16 cellular contexts compared by ENCODE assay signal in the genomic region with DNA sequence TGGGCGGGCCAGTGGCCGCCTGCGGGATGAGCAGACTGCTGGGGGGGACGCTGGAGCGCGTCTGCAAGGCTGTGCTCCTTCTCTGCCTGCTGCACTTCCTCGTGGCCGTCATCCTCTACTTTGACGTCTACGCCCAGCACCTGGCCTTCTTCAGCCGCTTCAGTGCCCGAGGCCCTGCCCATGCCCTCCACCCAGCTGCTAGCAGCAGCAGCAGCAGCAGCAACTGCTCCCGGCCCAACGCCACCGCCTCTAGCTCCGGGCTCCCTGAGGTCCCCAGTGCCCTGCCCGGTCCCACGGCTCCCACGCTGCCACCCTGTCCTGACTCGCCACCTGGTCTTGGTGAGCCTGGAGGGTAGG. TPM values are rescaled to one million over a fixed set of nuclear protein-coding genes. Genes with fewer than 3 reads are reported as not detected.
DNase-seq lines count a peak whose midpoint lies in the region; ATAC-seq, FAIRE-seq and TF ChIP-seq lines count a peak whose summit lies in the region.
"Had no signal": no experiment of that assay in that cellular context is flagged by ENCODE, and none has a peak within 500 bp of the region (broad histone marks: within the 10 kb centered on the region; RNA-seq: fewer than 3 reads in every experiment).

No MANE protein-coding gene starts in this region.

- H3K9me2 ChIP-seq in GM23248 (ENCODE audit: insufficient read depth): no peaks in the 10 kb centered on the region

- no peak overlapping the region for H3K4me3 Mint-ChIP-seq in CD14-positive monocyte

- POLR2A ChIA-PET in AG04449 (lab: Yijun Ruan, JAX): no interaction called here
- POLR2A ChIA-PET in GM12878 (lab: Charles Lee): no interaction called here

- SMC1A ChIA-PET in GM12878 (lab: Charles Lee; ENCODE audit: uncharacterized antibody, unreplicated experiment): no interaction called here

- peaks cover 13% of the 10 kb centered on the region; the same call in 1 of the 2 replicates for H3K36me3 ChIP-seq in GM23248 (ENCODE audit: low read depth)
- H3K36me3 ChIP-seq in GM12878 (ENCODE audit: control insufficient read depth in 2 of 2, insufficient read depth in 2 of 2, low read length in 1 of 2): peaks cover 4 to 7% of the 10 kb centered on the region in 2 experiments
- peaks cover 20 to 22% of the 10 kb centered on the region in 2 donors for H3K36me3 ChIP-seq in mucosa of rectum (ENCODE audit: control insufficient read depth in 2 of 2, insufficient read depth in 2 of 2, low read length in 2 of 2)

- in situ Hi-C loops in GM23248 (cut with MboI): no loop called here
- in situ Hi-C loops in GM12878 (cut with MboI): no loop called here

- no peak for TF ChIP-seq POLR2A in GM12878 (IDR thresholded peaks at IDR 0.05; ENCODE audit: low read depth, low read length)

- H4K20me1 ChIP-seq in GM23248 (ENCODE audit: insufficient read depth) (no peaks in the 10 kb centered on the region), GM12878 (ENCODE audit: control insufficient read depth, insufficient read depth) (no peaks in the 10 kb centered on the region)

- H2AFZ ChIP-seq in GM23248 (no peak overlapping the region), GM12878 (ENCODE audit: control insufficient read depth, low read depth, low read length) (no peak overlapping the region)

- H3K36me3 Mint-ChIP-seq in CD14-positive monocyte: peaks cover 27 to 31% of the 10 kb centered on the region in 2 donors

- 93 to 94% methylated on average over 20 of the region's 20 CpGs for WGBS in GM23248 (ENCODE audit: low coverage in 1 of 2, low lambda C conversion rate in 2 of 2, missing lambda C conversion rate in 2 of 2), 2 experiments
- 87% methylated on average over 17 of the region's 20 CpGs for WGBS in GM12878 (ENCODE audit: insufficient coverage, insufficient replicate concordance, low lambda C conversion rate, missing lambda C conversion rate)

- RAD21 ChIA-PET in GM12878 (lab: Charles Lee; ENCODE audit: unreplicated experiment): no interaction called here

- DNase-seq in AG04449 (ENCODE audit: low read depth, low spot score): no peak
- no peak for DNase-seq in GM23248
- no peak for DNase-seq in GM12878 (ENCODE audit: low read depth, low spot score)
- no peak for DNase-seq in CD14-positive monocyte (ENCODE audit: low spot score)
- no peak for DNase-seq in activated naive CD4-positive, alpha-beta T cell treated with Interleukin-2 at 50 U/mL for 16 hours
- DNase-seq in AG20443 (ENCODE audit: low spot score): no peak
- DNase-seq: activated CD4-positive, alpha-beta T cell treated with anti-CD3 and anti-CD28 coated beads for 36 hours; effector CD8-positive, alpha-beta T cell; GDM1; islet precursor cell; MV-4-11; stimulated activated CD4-positive, alpha-beta T cell treated with anti-CD3 and anti-CD28 coated beads, Interleukin-4, amount 100 ng/mL, for 1 hour had no signal

- H3K27ac ChIP-seq in GM23248: no peak overlapping the region
- no peak overlapping the region for H3K27ac ChIP-seq in GM12878 (ENCODE audit: control insufficient read depth, insufficient read depth)
- peak overlapping the region; percentile 57 to 60 for H3K27ac ChIP-seq in mucosa of rectum (ENCODE audit: low read depth in 2 of 2, low read length in 2 of 2)

- peak overlapping the region; percentile 69 for H3K4me3 ChIP-seq in AG04449 (ENCODE audit: low read depth, low read length)
- H3K4me3 ChIP-seq in GM23248: peak overlapping the region; percentile 79; the same call in 1 of the 2 replicates
- H3K4me3 ChIP-seq in GM12878: no peak overlapping the region; the same call in 1 of the 2 replicates
- peak overlapping the region in 1 of 2 donors; percentile 69 for H3K4me3 ChIP-seq in mucosa of rectum (ENCODE audit: low read length in 2 of 2)

- TF ChIP-seq CTCF in AG04449 (IDR thresholded peaks at IDR 0.05; ENCODE audit: insufficient read depth, low read length, missing control alignments) (no peak), GM12878 (IDR thresholded peaks at IDR 0.05 in 2 of 3, conservative IDR thresholded peaks at IDR 0.05 in 1 of 3; ENCODE audit: control insufficient read depth in 2 of 3, extremely low read depth in 1 of 3, insufficient read depth in 1 of 3, low read depth in 3 of 3, low read length in 3 of 3) (no peak), CD14-positive monocyte (IDR thresholded peaks at IDR 0.05) (no peak)

- FAIRE-seq in GM12878 (lab: Jason Lieb, UNC): no peak
- FAIRE-seq: HTR-8/SVneo had no signal

- peaks cover 13% of the 10 kb centered on the region for H3F3A ChIP-seq in GM23248 (ENCODE audit: insufficient read depth)

- H3K27me3 ChIP-seq in GM23248 (replicated peaks; ENCODE audit: insufficient read depth): no peaks in the 10 kb centered on the region
- H3K27me3 ChIP-seq in GM12878 (replicated peaks in 1 of 2; ENCODE audit: control insufficient read depth in 2 of 2, insufficient read depth in 2 of 2, low read length in 1 of 2): no peaks in the 10 kb centered on the region
- H3K27me3 ChIP-seq in mucosa of rectum (ENCODE audit: control insufficient read depth in 2 of 2, insufficient read depth in 2 of 2, low read length in 2 of 2): no peaks in the 10 kb centered on the region

- H3K27me3 Mint-ChIP-seq in CD14-positive monocyte (ENCODE audit: low read depth in 3 of 3): peaks cover 4 to 6% (median 4%) of the 10 kb centered on the region in 3 donors

- CTCF ChIA-PET in AG04449 (lab: Yijun Ruan, JAX): interaction anchor here (1.0 kb wide), 1 partner anchor 25 kb away, joined by 3 read pairs; no protein-coding TSS in a partner anchor
- CTCF ChIA-PET in GM12878 (lab: Yijun Ruan, JAX): no interaction called here

- TF ChIP-seq RAD21 in GM12878 (IDR thresholded peaks at IDR 0.05; ENCODE audit: insufficient read depth, low read depth, low read length): no peak

- H3K9ac ChIP-seq in GM23248 (peak overlapping the region; percentile 90; the same call in 1 of the 2 replicates), GM12878 (ENCODE audit: control insufficient read depth, insufficient read depth, low read length) (no peak overlapping the region), mucosa of rectum (ENCODE audit: low read depth in 1 of 2, low read length in 2 of 2) (peak overlapping the region in 1 of 2 donors; percentile 14)

- H3K79me2 ChIP-seq in GM23248 (ENCODE audit: insufficient read depth): peaks cover 68% of the 10 kb centered on the region
- peaks cover 31% of the 10 kb centered on the region for H3K79me2 ChIP-seq in GM12878 (ENCODE audit: control insufficient read depth, insufficient read depth, low read length)

- H3K4me1 ChIP-seq in GM23248 (ENCODE audit: insufficient read depth) (peaks cover 25% of the 10 kb centered on the region), GM12878 (ENCODE audit: control insufficient read depth, insufficient read depth, low read length) (peaks cover 22% of the 10 kb centered on the region), mucosa of rectum (ENCODE audit: control insufficient read depth in 2 of 2, insufficient read depth in 2 of 2, low read length in 2 of 2) (peaks cover 42 to 44% of the 10 kb centered on the region in 2 donors)

- H3K4me2 ChIP-seq in GM23248 (ENCODE audit: unreplicated experiment): peak overlapping the region; percentile 94
- peak overlapping the region; percentile 96; the same call in 1 of the 2 replicates for H3K4me2 ChIP-seq in GM12878 (ENCODE audit: control insufficient read depth, insufficient read depth)

- intact Hi-C loops in GM12878 (cut with micrococcal nuclease; ENCODE audit: unreplicated experiment): no loop called here
- intact Hi-C loops in CD14-positive monocyte (cut with micrococcal nuclease): no loop called here

- peaks cover 57% of the 10 kb centered on the region for H3K4me1 Mint-ChIP-seq in CD14-positive monocyte

- no TSS peak for BruUV-seq in GM12878 (replicated peaks; lab: Mats Ljungman, UMichigan)

- TF ChIP-seq EP300 in GM12878 (IDR thresholded peaks at IDR 0.05; ENCODE audit: borderline replicate concordance in 1 of 2, control insufficient read depth in 1 of 2, low read depth in 2 of 2, low read length in 2 of 2): no peak

- ATAC-seq in GM12878: no peak
- ATAC-seq in HG03097 (IDR thresholded peaks at IDR 0.05; ENCODE audit: low FRiP score, unreplicated experiment): no peak
- ATAC-seq: activated CD4-positive, alpha-beta T cell treated with anti-CD3 and anti-CD28 coated beads for 36 hours had no signal

- H3K27ac Mint-ChIP-seq in CD14-positive monocyte: no peak overlapping the region
- H3K27ac Mint-ChIP-seq: T-helper 1 cell treated with Interleukin-12 subunit alpha and Interleukin-12 subunit beta and Interleukin-4 antibody, amounts not matched to agents 30 μg/mL and 1 μg/mL, for 36 hours had no signal

- H3K9me3 Mint-ChIP-seq in CD14-positive monocyte: peaks cover 0 to 2% (median 0%) of the 10 kb centered on the region in 7 donors
- H3K9me3 Mint-ChIP-seq: T-helper 1 cell treated with Interleukin-12 subunit alpha and Interleukin-12 subunit beta and Interleukin-4 antibody, amounts not matched to agents 30 μg/mL and 1 μg/mL, for 36 hours had no signal

- H3K9me3 ChIP-seq in GM23248 (ENCODE audit: low read depth): no peaks in the 10 kb centered on the region
- H3K9me3 ChIP-seq in GM12878 (replicated peaks; ENCODE audit: control insufficient read depth, insufficient read depth, low read length): no peaks in the 10 kb centered on the region
- H3K9me3 ChIP-seq in mucosa of rectum (ENCODE audit: control insufficient read depth in 2 of 2, low read length in 2 of 2): no peaks in the 10 kb centered on the region

RNA-seq across cellular contexts. Expression of gene B4GALT2, which starts 2.1 kb away (rescaled TPM):
- 123 and 221 TPM in 2 replicates for total RNA-seq in GM23248 (2014; rRNA removed; shearing (Covaris generic))
- 27.3 and 28.9 TPM in 2 replicates for polyA plus RNA-seq in GM23248 (2016; fragmentation: Nextera tagmentation; extraction: Ambion mirVana)
- 15.2 and 15.5 TPM in 2 replicates for total RNA-seq in GM12878 (2013; cell fraction: nucleolus; rRNA removed)
- 61.0 and 63.8 TPM in 2 replicates for total RNA-seq in GM12878 (2014; rRNA removed)
- total RNA-seq in GM12878 (2014; rRNA removed; fragmentation: Illumina TruSeq; extraction: Trizol): 27.2 and 28.7 TPM in 2 replicates
- 45.4 and 47.3 TPM in 2 replicates for total RNA-seq in GM12878 (2021)
- polyA plus RNA-seq in GM12878 (2011; ENCODE audit: low read depth): 7.1 TPM
- polyA plus RNA-seq in GM12878 (2011; rRNA removed): 9.8 and 18.0 TPM in 2 replicates
- polyA plus RNA-seq in GM12878 (2011; cell fraction: cytosol; rRNA removed): 27.5 and 46.7 TPM in 2 replicates
- 22.6 and 26.7 TPM in 2 replicates for polyA plus RNA-seq in GM12878 (2011; cell fraction: nucleus; rRNA removed)
- 19.7 and 20.5 TPM in 2 replicates for polyA plus RNA-seq in GM12878 (2012)
- polyA plus RNA-seq in GM12878 (2014; fragmentation: Illumina TruSeq; extraction: Trizol): 18.6 and 30.0 TPM in 2 replicates
- 1 to 10 TPM in 1 of 2 experiments, under 1 TPM in 1; 0.98 to 2.8 TPM for polyA plus RNA-seq in GM12878 (2014; fragmentation: Nextera tagmentation; extraction: Ambion mirVana)
- 53.5 and 67.0 TPM in 2 replicates for polyA plus RNA-seq in GM12878 (2014; rRNA removed)
- polyA plus RNA-seq in GM12878 (2016; fragmentation: Nextera tagmentation; extraction: Ambion mirVana): 1 to 10 TPM; 7.2 to 9.6 TPM
- polyA minus RNA-seq in GM12878 (2011; rRNA and poly(A)+ RNA removed): 13.2 and 22.9 TPM in 2 replicates
- 12.6 and 14.2 TPM in 2 replicates for polyA minus RNA-seq in GM12878 (2011; cell fraction: cytosol; rRNA and poly(A)+ RNA removed)
- 9.3 and 15.2 TPM in 2 replicates for polyA minus RNA-seq in GM12878 (2011; cell fraction: nucleus; rRNA and poly(A)+ RNA removed)
- under 1 TPM in 1 of 2 donors, not detected in 1; 0.30 TPM for polyA plus RNA-seq in CD14-positive monocyte

RNA-seq across cellular contexts. Expression of gene ATP6V0B, which starts 6.4 kb away (rescaled TPM):
- 122 and 140 TPM in 2 replicates for total RNA-seq in GM23248 (2014; rRNA removed; shearing (Covaris generic))
- polyA plus RNA-seq in GM23248 (2016; fragmentation: Nextera tagmentation; extraction: Ambion mirVana): 174 and 177 TPM in 2 replicates
- total RNA-seq in GM12878 (2013; cell fraction: nucleolus; rRNA removed): 39.3 and 44.3 TPM in 2 replicates
- 176 and 177 TPM in 2 replicates for total RNA-seq in GM12878 (2014; rRNA removed)
- 70.0 and 75.8 TPM in 2 replicates for total RNA-seq in GM12878 (2014; rRNA removed; fragmentation: Illumina TruSeq; extraction: Trizol)
- 115 and 120 TPM in 2 replicates for total RNA-seq in GM12878 (2021)
- polyA plus RNA-seq in GM12878 (2011; ENCODE audit: low read depth): 59.4 TPM
- polyA plus RNA-seq in GM12878 (2011; rRNA removed): 72.2 and 132 TPM in 2 replicates
- 218 and 285 TPM in 2 replicates for polyA plus RNA-seq in GM12878 (2011; cell fraction: cytosol; rRNA removed)
- 267 and 300 TPM in 2 replicates for polyA plus RNA-seq in GM12878 (2011; cell fraction: nucleus; rRNA removed)
- polyA plus RNA-seq in GM12878 (2012): 76.2 and 83.3 TPM in 2 replicates
- 30.1 and 70.5 TPM in 2 replicates for polyA plus RNA-seq in GM12878 (2014; fragmentation: Illumina TruSeq; extraction: Trizol)
- polyA plus RNA-seq in GM12878 (2014; fragmentation: Nextera tagmentation; extraction: Ambion mirVana): 100 to 1,000 TPM in 1 of 2 experiments, 10 to 100 TPM in 1; 65.3 to 157 TPM
- 156 and 159 TPM in 2 replicates for polyA plus RNA-seq in GM12878 (2014; rRNA removed)
- 100 to 1,000 TPM; 247 to 250 TPM for polyA plus RNA-seq in GM12878 (2016; fragmentation: Nextera tagmentation; extraction: Ambion mirVana)
- 82.2 and 119 TPM in 2 replicates for polyA minus RNA-seq in GM12878 (2011; rRNA and poly(A)+ RNA removed)
- polyA minus RNA-seq in GM12878 (2011; cell fraction: cytosol; rRNA and poly(A)+ RNA removed): 35.1 and 43.2 TPM in 2 replicates
- polyA minus RNA-seq in GM12878 (2011; cell fraction: nucleus; rRNA and poly(A)+ RNA removed): 65.8 and 94.1 TPM in 2 replicates
- polyA plus RNA-seq in CD14-positive monocyte: 1,000 to 10,000 TPM in 1 of 2 donors, 100 to 1,000 TPM in 1; 954 to 1,219 TPM

RNA-seq across cellular contexts. Expression of gene CCDC24, which starts 10.3 kb away (rescaled TPM):
- 3.1 and 4.7 TPM in 2 replicates for total RNA-seq in GM23248 (2014; rRNA removed; shearing (Covaris generic))
- polyA plus RNA-seq in GM23248 (2016; fragmentation: Nextera tagmentation; extraction: Ambion mirVana) (4.3 and 5.3 TPM in 2 replicates), GM12878 (2011; rRNA removed) (0.49 and 1.0 TPM in 2 replicates), GM12878 (2014; fragmentation: Illumina TruSeq; extraction: Trizol) (0.59 and 1.0 TPM in 2 replicates), GM12878 (2014; fragmentation: Nextera tagmentation; extraction: Ambion mirVana) (under 1 TPM in 1 of 2 experiments, not detected in 1; 0.18 TPM), GM12878 (2014; rRNA removed) (2.1 and 4.2 TPM in 2 replicates), GM12878 (2016; fragmentation: Nextera tagmentation; extraction: Ambion mirVana) (1 to 10 TPM; 1.6 to 1.7 TPM), CD14-positive monocyte (1 to 10 TPM; 1.1 to 1.9 TPM)
- total RNA-seq in GM12878 (2013; cell fraction: nucleolus; rRNA removed): 2.7 and 3.3 TPM in 2 replicates
- total RNA-seq in GM12878 (2014; rRNA removed) (1.6 and 2.2 TPM in 2 replicates), GM12878 (2014; rRNA removed; fragmentation: Illumina TruSeq; extraction: Trizol) (0.67 and 0.78 TPM in 2 replicates), GM12878 (2021) (2.2 and 3.1 TPM in 2 replicates)
- polyA plus RNA-seq in GM12878 (2011; ENCODE audit: low read depth): 0.34 TPM
- polyA plus RNA-seq in GM12878 (2011; cell fraction: cytosol; rRNA removed): 1.8 TPM in 2 replicates
- 5.3 and 6.6 TPM in 2 replicates for polyA plus RNA-seq in GM12878 (2011; cell fraction: nucleus; rRNA removed)
- polyA plus RNA-seq in GM12878 (2012): 1.4 and 1.5 TPM in 2 replicates
- 0.22 and 0.67 TPM in 2 replicates for polyA minus RNA-seq in GM12878 (2011; rRNA and poly(A)+ RNA removed)
- 0.94 TPM in 1 of 2 replicates, not detected in the other for polyA minus RNA-seq in GM12878 (2011; cell fraction: cytosol; rRNA and poly(A)+ RNA removed)
- polyA minus RNA-seq in GM12878 (2011; cell fraction: nucleus; rRNA and poly(A)+ RNA removed): 1.2 TPM in 2 replicates

RNA-seq across cellular contexts. Expression of gene DPH2, which starts 11.3 kb away (rescaled TPM):
- total RNA-seq in GM23248 (2014; rRNA removed; shearing (Covaris generic)): 42.9 and 51.1 TPM in 2 replicates
- 16.7 and 21.0 TPM in 2 replicates for polyA plus RNA-seq in GM23248 (2016; fragmentation: Nextera tagmentation; extraction: Ambion mirVana)
- 40.0 and 46.8 TPM in 2 replicates for total RNA-seq in GM12878 (2013; cell fraction: nucleolus; rRNA removed)
- total RNA-seq in GM12878 (2014; rRNA removed): 67.2 and 75.1 TPM in 2 replicates
- total RNA-seq in GM12878 (2014; rRNA removed; fragmentation: Illumina TruSeq; extraction: Trizol): 32.2 and 37.9 TPM in 2 replicates
- 58.0 and 60.1 TPM in 2 replicates for total RNA-seq in GM12878 (2021)
- 16.1 TPM for polyA plus RNA-seq in GM12878 (2011; ENCODE audit: low read depth)
- polyA plus RNA-seq in GM12878 (2011; rRNA removed): 30.7 and 44.0 TPM in 2 replicates
- polyA plus RNA-seq in GM12878 (2011; cell fraction: cytosol; rRNA removed): 72.9 and 90.9 TPM in 2 replicates
- 240 and 297 TPM in 2 replicates for polyA plus RNA-seq in GM12878 (2011; cell fraction: nucleus; rRNA removed)
- polyA plus RNA-seq in GM12878 (2012): 28.3 and 30.7 TPM in 2 replicates
- 22.4 and 43.2 TPM in 2 replicates for polyA plus RNA-seq in GM12878 (2014; fragmentation: Illumina TruSeq; extraction: Trizol)
- polyA plus RNA-seq in GM12878 (2014; fragmentation: Nextera tagmentation; extraction: Ambion mirVana): 10 to 100 TPM; 13.1 to 14.3 TPM
- 74.5 and 76.2 TPM in 2 replicates for polyA plus RNA-seq in GM12878 (2014; rRNA removed)
- polyA plus RNA-seq in GM12878 (2016; fragmentation: Nextera tagmentation; extraction: Ambion mirVana): 10 to 100 TPM; 76.6 to 82.9 TPM
- polyA minus RNA-seq in GM12878 (2011; rRNA and poly(A)+ RNA removed): 41.1 and 68.5 TPM in 2 replicates
- polyA minus RNA-seq in GM12878 (2011; cell fraction: cytosol; rRNA and poly(A)+ RNA removed): 18.2 and 18.3 TPM in 2 replicates
- 79.7 and 117 TPM in 2 replicates for polyA minus RNA-seq in GM12878 (2011; cell fraction: nucleus; rRNA and poly(A)+ RNA removed)
- polyA plus RNA-seq in CD14-positive monocyte: 10 to 100 TPM; 13.0 to 14.1 TPM

RNA-seq across cellular contexts. Expression of gene IPO13, which starts 34.4 kb away (rescaled TPM):
- 29.4 and 35.8 TPM in 2 replicates for total RNA-seq in GM23248 (2014; rRNA removed; shearing (Covaris generic))
- 17.1 and 21.0 TPM in 2 replicates for polyA plus RNA-seq in GM23248 (2016; fragmentation: Nextera tagmentation; extraction: Ambion mirVana)
- 9.0 and 13.3 TPM in 2 replicates for total RNA-seq in GM12878 (2013; cell fraction: nucleolus; rRNA removed)
- total RNA-seq in GM12878 (2014; rRNA removed): 18.2 and 18.4 TPM in 2 replicates
- total RNA-seq in GM12878 (2014; rRNA removed; fragmentation: Illumina TruSeq; extraction: Trizol): 7.3 and 10.1 TPM in 2 replicates
- 22.1 and 26.6 TPM in 2 replicates for total RNA-seq in GM12878 (2021)
- polyA plus RNA-seq in GM12878 (2011; ENCODE audit: low read depth): 4.5 TPM
- 5.6 and 9.3 TPM in 2 replicates for polyA plus RNA-seq in GM12878 (2011; rRNA removed)
- 19.2 TPM in 2 replicates for polyA plus RNA-seq in GM12878 (2011; cell fraction: cytosol; rRNA removed)
- polyA plus RNA-seq in GM12878 (2011; cell fraction: nucleus; rRNA removed): 29.3 and 36.2 TPM in 2 replicates
- 8.2 and 9.6 TPM in 2 replicates for polyA plus RNA-seq in GM12878 (2012)
- 8.5 and 14.0 TPM in 2 replicates for polyA plus RNA-seq in GM12878 (2014; fragmentation: Illumina TruSeq; extraction: Trizol)
- polyA plus RNA-seq in GM12878 (2014; fragmentation: Nextera tagmentation; extraction: Ambion mirVana): 1 to 10 TPM; 7.1 to 9.5 TPM
- polyA plus RNA-seq in GM12878 (2014; rRNA removed): 16.5 and 17.9 TPM in 2 replicates
- polyA plus RNA-seq in GM12878 (2016; fragmentation: Nextera tagmentation; extraction: Ambion mirVana): 10 to 100 TPM; 21.5 TPM
- 24.2 and 29.7 TPM in 2 replicates for polyA minus RNA-seq in GM12878 (2011; rRNA and poly(A)+ RNA removed)
- polyA minus RNA-seq in GM12878 (2011; cell fraction: cytosol; rRNA and poly(A)+ RNA removed): 8.6 and 16.2 TPM in 2 replicates
- 8.7 and 14.9 TPM in 2 replicates for polyA minus RNA-seq in GM12878 (2011; cell fraction: nucleus; rRNA and poly(A)+ RNA removed)
- 10 to 100 TPM; 10.1 to 10.6 TPM for polyA plus RNA-seq in CD14-positive monocyte

Comparison
In these comparisons a context has a peak if more than half of its experiments do, and no peak if none do; other contexts are left out.
1. H3K27ac ChIP-seq: peak in mucosa of rectum (2 of 2); none in GM23248 (single experiment) and GM12878 (single experiment).